Comparison of ENCODE assay signal across 8 cellular contexts in genomic region chr7:143205560-143206293, GRCh38. TPM values are rescaled to one million over a fixed set of nuclear protein-coding genes. Genes with fewer than 3 reads are reported as not detected.
DNase-seq lines count a peak whose midpoint lies in the region; ATAC-seq and TF ChIP-seq lines count a peak whose summit lies in the region.

No MANE protein-coding gene starts in this region.

- H3K23ac ChIP-seq in H9 (ENCODE audit: insufficient read length, low read depth, low read length) = no peak overlapping the region

- no peak overlapping the region for H3K9ac ChIP-seq in H9 (ENCODE audit: extremely low read depth, insufficient read length, low read length)

- no peak overlapping the region for H3K18ac ChIP-seq in H9 (ENCODE audit: insufficient read length, low read depth, low read length)

- no peaks in the 10 kb centered on the region for H3K79me2 ChIP-seq in H9 (ENCODE audit: insufficient read depth, low read length)

- H3K27me3 ChIP-seq in H9 (ENCODE audit: insufficient read depth, low read length) = no peaks in the 10 kb centered on the region

- no peak overlapping the region for H2AFZ ChIP-seq in H9 (ENCODE audit: low read length)

- no peak overlapping the region for H4K91ac ChIP-seq in H9 (ENCODE audit: insufficient read length, low read depth, low read length)

- H3K27ac Mint-ChIP-seq in osteocyte (ENCODE audit: unreplicated experiment) (no peak overlapping the region), H9 (no peak overlapping the region)

- no peak overlapping the region for H3T11ph ChIP-seq in H9 (ENCODE audit: low read length)

- no peak overlapping the region for H4K5ac ChIP-seq in H9 (ENCODE audit: insufficient read length, low read depth, low read length)

- H3K4me1 ChIP-seq in H9 (ENCODE audit: insufficient read depth, low read length) = no peaks in the 10 kb centered on the region

- TF ChIP-seq CTCF in osteocyte (IDR thresholded peaks at IDR 0.05) = no peak
- TF ChIP-seq CTCF in H9 (conservative IDR thresholded peaks at IDR 0.05) = no peak

- DNase-seq in stimulated activated CD8-positive, alpha-beta memory T cell treated with anti-CD3 and anti-CD28 coated beads, Interleukin-15, amount 100 ng/mL, for 48 hours (ENCODE audit: low read depth in 2 of 2) = peak; percentile 3
- no peak for DNase-seq in stimulated activated CD8-positive, alpha-beta memory T cell treated with anti-CD3 and anti-CD28 coated beads, Interleukin-4, amount 100 ng/mL, for 48 hours
- DNase-seq in SKM-1 (lab: John Stamatoyannopoulos, UW; ENCODE audit: unreplicated experiment) (peak; percentile 98), myocyte (ENCODE audit: low read depth) (peak; percentile 87), DMS114 treated with DMSO at 0.1 percent for 48 hours (lab: John Stamatoyannopoulos, UW; ENCODE audit: unreplicated experiment) (no peak), osteocyte (ENCODE audit: extremely low spot score, unreplicated experiment) (no peak), H9 (no peak)

- H3K23me2 ChIP-seq in H9 (ENCODE audit: insufficient read length, low read depth, low read length, poor library complexity, severe bottlenecking) = no peaks in the 10 kb centered on the region

- ATAC-seq in HG03045 (IDR thresholded peaks at IDR 0.05; ENCODE audit: unreplicated experiment) = peak; percentile 69

- H2BK15ac ChIP-seq in H9 (ENCODE audit: low read depth, low read length) = no peak overlapping the region

- H3K4me3 Mint-ChIP-seq in osteocyte (ENCODE audit: unreplicated experiment) (no peak overlapping the region), H9 (no peak overlapping the region)

- H3K4me2 ChIP-seq in H9 (ENCODE audit: insufficient read depth, insufficient read length, low read length) = no peak overlapping the region

- H3K27me3 Mint-ChIP-seq in osteocyte (ENCODE audit: unreplicated experiment) (peaks cover 53% of the 10 kb centered on the region), H9 (ENCODE audit: low read depth) (no peaks in the 10 kb centered on the region)

- no peak overlapping the region for H2BK5ac ChIP-seq in H9 (ENCODE audit: insufficient read length, low read length)

- no peak overlapping the region for H2BK120ac ChIP-seq in H9 (ENCODE audit: low read depth, low read length, poor library complexity, severe bottlenecking)

- no peaks in the 10 kb centered on the region for H3K9me3 Mint-ChIP-seq in osteocyte (ENCODE audit: unreplicated experiment)
- no peaks in the 10 kb centered on the region for H3K9me3 Mint-ChIP-seq in H9

- H3K9me3 ChIP-seq in H9 (ENCODE audit: control insufficient read depth, low read depth, low read length) = no peaks in the 10 kb centered on the region

- H3K36me3 Mint-ChIP-seq in osteocyte (ENCODE audit: unreplicated experiment) = no peaks in the 10 kb centered on the region
- H3K36me3 Mint-ChIP-seq in H9 (ENCODE audit: insufficient read depth in 1 of 3, low read depth in 3 of 3) = no peaks in the 10 kb centered on the region

- no peak overlapping the region for H4K8ac ChIP-seq in H9 (replicated peaks; ENCODE audit: insufficient read length, low read depth, low read length)

- no CpG with 5 or more reads among the region's 13 CpGs for WGBS in H9 (ENCODE audit: extremely low coverage, insufficient read length, low lambda C conversion rate)

- H4K20me1 ChIP-seq in H9 (ENCODE audit: control insufficient read depth, insufficient read depth, insufficient read length) = no peaks in the 10 kb centered on the region

- no peaks in the 10 kb centered on the region for H3K79me1 ChIP-seq in H9 (ENCODE audit: insufficient read depth, low read depth, low read length, poor library complexity, severe bottlenecking)

- no peak overlapping the region for H2BK20ac ChIP-seq in H9 (ENCODE audit: low read depth, low read length, poor library complexity, severe bottlenecking)

- H3K4me1 Mint-ChIP-seq in osteocyte (ENCODE audit: unreplicated experiment) (no peaks in the 10 kb centered on the region), H9 (peaks cover 3 to 8% of the 10 kb centered on the region in 2 experiments; a peak in 3 of 4 replicates)

- no peak overlapping the region for H2AK5ac ChIP-seq in H9 (ENCODE audit: insufficient read length, low read length)

- H3K14ac ChIP-seq in H9 (ENCODE audit: insufficient read depth, low read length) = no peak overlapping the region

- no peak overlapping the region for H3K4ac ChIP-seq in H9 (ENCODE audit: low read depth, low read length)

- H2BK12ac ChIP-seq in H9 (ENCODE audit: insufficient read length, low read depth, low read length) = no peak overlapping the region

- no peak overlapping the region for H3K27ac ChIP-seq in H9 (ENCODE audit: insufficient read length, low read depth, low read length)

- H3K56ac ChIP-seq in H9 (ENCODE audit: insufficient read length, low read depth, low read length) = no peak overlapping the region

RNA-seq across cellular contexts. Expression of gene TAS2R40, which starts 16.1 kb away (rescaled TPM):
- total RNA-seq in myocyte (not detected in 2 replicates), osteocyte (not detected in 2 replicates), H9 (2021) (not detected in 2 replicates)
- polyA plus RNA-seq in myocyte (2012) = not detected

RNA-seq across cellular contexts. Expression of gene TAS2R39, which starts 22.5 kb away (rescaled TPM):
- total RNA-seq in myocyte = not detected in 2 replicates
- polyA plus RNA-seq in myocyte (2012) = not detected
- not detected in 2 replicates for total RNA-seq in osteocyte
- total RNA-seq in H9 (2021) = not detected in 2 replicates

RNA-seq across cellular contexts. Expression of gene GSTK1, which starts 57.5 kb away (rescaled TPM):
- total RNA-seq in myocyte (162 and 208 TPM in 2 replicates), osteocyte (141 and 147 TPM in 2 replicates), H9 (2021) (36.1 and 37.3 TPM in 2 replicates)
- polyA plus RNA-seq in myocyte (2012) = 145 TPM

Comparison
In these comparisons a context has a peak if more than half of its experiments do, and no peak if none do; other contexts are left out.
1. DNase-seq: peak in stimulated activated CD8-positive, alpha-beta memory T cell treated with anti-CD3 and anti-CD28 coated beads, Interleukin-15, amount 100 ng/mL, for 48 hours (2 of 2), SKM-1 (single experiment) and myocyte (single experiment); none in stimulated activated CD8-positive, alpha-beta memory T cell treated with anti-CD3 and anti-CD28 coated beads, Interleukin-4, amount 100 ng/mL, for 48 hours (single experiment), DMS114 treated with DMSO at 0.1 percent for 48 hours (single experiment), osteocyte (single experiment) and H9 (single experiment).